ENCODE assay signal across 1 cellular context in the genomic region with DNA sequence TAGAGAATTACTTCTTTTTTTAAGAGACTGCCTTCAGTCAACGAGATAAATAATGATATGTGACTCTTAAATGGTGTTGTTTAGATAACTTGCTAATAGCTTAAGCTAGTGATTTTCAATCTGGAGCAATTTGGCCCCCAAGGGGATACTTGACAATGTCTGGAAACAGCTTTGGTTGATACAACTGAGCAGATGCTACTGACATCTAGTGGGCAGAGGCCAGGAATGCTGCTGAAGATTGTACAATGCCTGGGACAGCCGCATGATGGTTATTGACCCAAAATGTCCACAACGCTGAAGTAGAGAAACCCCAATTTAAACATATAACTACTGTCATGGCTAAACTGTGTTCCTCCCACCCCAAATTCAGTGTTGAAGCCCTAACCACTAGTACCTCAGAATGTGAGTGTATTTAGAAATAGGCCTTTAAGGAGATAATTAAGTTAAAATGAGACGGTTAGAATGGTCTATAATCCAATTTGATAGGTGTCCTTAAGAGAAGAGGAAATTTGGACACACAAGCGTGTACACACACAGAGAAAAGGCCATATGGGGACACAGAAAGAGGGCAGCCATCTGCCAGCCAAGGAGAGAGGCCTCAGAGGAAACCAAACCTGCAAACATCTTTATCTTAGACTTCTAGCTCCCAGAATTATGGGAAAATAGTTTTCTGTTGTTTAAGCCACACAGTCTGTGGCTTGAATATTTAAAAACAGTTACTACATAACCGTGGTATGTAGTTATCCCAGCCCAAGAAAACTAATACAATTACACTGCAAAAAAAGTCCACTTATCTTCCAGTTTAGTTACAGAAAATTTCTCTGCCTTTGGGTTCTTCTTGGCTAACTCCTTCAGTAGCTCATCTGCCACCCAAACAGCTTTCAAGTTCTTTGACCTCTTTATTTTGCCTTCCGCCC.
TF ChIP-seq lines count a peak whose summit lies in the region.

No MANE protein-coding gene starts in this region.

TF ChIP-seq in SK-N-SH, 30 proteins besides CTCF, POLR2A, EP300 and RAD21 (continued from another document):
- TF ChIP-seq, protein P1, sequence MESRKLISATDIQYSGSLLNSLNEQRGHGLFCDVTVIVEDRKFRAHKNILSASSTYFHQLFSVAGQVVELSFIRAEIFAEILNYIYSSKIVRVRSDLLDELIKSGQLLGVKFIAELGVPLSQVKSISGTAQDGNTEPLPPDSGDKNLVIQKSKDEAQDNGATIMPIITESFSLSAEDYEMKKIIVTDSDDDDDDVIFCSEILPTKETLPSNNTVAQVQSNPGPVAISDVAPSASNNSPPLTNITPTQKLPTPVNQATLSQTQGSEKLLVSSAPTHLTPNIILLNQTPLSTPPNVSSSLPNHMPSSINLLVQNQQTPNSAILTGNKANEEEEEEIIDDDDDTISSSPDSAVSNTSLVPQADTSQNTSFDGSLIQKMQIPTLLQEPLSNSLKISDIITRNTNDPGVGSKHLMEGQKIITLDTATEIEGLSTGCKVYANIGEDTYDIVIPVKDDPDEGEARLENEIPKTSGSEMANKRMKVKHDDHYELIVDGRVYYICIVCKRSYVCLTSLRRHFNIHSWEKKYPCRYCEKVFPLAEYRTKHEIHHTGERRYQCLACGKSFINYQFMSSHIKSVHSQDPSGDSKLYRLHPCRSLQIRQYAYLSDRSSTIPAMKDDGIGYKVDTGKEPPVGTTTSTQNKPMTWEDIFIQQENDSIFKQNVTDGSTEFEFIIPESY (IDR thresholded peaks at IDR 0.05; ENCODE audit: borderline replicate concordance, low read depth): no peak
- TF ChIP-seq SIN3A (IDR thresholded peaks at IDR 0.05; ENCODE audit: borderline replicate concordance, low read depth, low read length): 0 out of 2 replicates have a peak, but pooled peaks have one; percentile 34
- no peak for TF ChIP-seq MEF2A (IDR thresholded peaks at IDR 0.05; ENCODE audit: borderline replicate concordance, low read depth)
- TF ChIP-seq RCOR1 (IDR thresholded peaks at IDR 0.05; ENCODE audit: low read length): peak; percentile 71
- 0 out of 2 replicates have a peak, but pooled peaks have one; percentile 23 for TF ChIP-seq MAX (IDR thresholded peaks at IDR 0.05; ENCODE audit: low read depth)
